In the genomic region with DNA sequence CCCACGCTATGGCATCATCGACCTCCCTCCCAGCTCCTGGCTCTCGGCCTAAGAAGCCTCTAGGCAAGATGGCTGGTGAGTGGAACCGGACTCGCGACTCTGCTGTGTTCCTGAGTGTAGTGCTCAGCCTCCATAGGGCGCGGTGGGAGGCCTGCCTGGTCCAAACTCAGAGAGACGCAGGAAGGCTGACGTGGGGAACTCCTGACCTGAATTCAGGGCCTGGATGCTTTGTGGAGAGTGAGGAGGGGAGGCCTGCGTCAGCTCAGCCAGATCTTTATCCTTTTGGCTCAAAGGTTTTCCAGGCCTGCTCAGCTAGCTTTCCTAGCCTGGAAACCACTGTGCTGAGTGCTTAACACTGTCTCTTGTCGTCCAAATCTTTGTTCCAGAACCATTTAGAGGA, we compare ENCODE assay signal across 1 cellular context.
TF ChIP-seq lines count a peak whose summit lies in the region.

No MANE protein-coding gene starts in this region.

TF ChIP-seq in H1, 55 proteins besides CTCF, POLR2A, EP300 and RAD21:
- TF ChIP-seq HDAC6 (IDR thresholded peaks at IDR 0.05; ENCODE audit: low read depth, low read length), result no peak
- TF ChIP-seq, protein P1, sequence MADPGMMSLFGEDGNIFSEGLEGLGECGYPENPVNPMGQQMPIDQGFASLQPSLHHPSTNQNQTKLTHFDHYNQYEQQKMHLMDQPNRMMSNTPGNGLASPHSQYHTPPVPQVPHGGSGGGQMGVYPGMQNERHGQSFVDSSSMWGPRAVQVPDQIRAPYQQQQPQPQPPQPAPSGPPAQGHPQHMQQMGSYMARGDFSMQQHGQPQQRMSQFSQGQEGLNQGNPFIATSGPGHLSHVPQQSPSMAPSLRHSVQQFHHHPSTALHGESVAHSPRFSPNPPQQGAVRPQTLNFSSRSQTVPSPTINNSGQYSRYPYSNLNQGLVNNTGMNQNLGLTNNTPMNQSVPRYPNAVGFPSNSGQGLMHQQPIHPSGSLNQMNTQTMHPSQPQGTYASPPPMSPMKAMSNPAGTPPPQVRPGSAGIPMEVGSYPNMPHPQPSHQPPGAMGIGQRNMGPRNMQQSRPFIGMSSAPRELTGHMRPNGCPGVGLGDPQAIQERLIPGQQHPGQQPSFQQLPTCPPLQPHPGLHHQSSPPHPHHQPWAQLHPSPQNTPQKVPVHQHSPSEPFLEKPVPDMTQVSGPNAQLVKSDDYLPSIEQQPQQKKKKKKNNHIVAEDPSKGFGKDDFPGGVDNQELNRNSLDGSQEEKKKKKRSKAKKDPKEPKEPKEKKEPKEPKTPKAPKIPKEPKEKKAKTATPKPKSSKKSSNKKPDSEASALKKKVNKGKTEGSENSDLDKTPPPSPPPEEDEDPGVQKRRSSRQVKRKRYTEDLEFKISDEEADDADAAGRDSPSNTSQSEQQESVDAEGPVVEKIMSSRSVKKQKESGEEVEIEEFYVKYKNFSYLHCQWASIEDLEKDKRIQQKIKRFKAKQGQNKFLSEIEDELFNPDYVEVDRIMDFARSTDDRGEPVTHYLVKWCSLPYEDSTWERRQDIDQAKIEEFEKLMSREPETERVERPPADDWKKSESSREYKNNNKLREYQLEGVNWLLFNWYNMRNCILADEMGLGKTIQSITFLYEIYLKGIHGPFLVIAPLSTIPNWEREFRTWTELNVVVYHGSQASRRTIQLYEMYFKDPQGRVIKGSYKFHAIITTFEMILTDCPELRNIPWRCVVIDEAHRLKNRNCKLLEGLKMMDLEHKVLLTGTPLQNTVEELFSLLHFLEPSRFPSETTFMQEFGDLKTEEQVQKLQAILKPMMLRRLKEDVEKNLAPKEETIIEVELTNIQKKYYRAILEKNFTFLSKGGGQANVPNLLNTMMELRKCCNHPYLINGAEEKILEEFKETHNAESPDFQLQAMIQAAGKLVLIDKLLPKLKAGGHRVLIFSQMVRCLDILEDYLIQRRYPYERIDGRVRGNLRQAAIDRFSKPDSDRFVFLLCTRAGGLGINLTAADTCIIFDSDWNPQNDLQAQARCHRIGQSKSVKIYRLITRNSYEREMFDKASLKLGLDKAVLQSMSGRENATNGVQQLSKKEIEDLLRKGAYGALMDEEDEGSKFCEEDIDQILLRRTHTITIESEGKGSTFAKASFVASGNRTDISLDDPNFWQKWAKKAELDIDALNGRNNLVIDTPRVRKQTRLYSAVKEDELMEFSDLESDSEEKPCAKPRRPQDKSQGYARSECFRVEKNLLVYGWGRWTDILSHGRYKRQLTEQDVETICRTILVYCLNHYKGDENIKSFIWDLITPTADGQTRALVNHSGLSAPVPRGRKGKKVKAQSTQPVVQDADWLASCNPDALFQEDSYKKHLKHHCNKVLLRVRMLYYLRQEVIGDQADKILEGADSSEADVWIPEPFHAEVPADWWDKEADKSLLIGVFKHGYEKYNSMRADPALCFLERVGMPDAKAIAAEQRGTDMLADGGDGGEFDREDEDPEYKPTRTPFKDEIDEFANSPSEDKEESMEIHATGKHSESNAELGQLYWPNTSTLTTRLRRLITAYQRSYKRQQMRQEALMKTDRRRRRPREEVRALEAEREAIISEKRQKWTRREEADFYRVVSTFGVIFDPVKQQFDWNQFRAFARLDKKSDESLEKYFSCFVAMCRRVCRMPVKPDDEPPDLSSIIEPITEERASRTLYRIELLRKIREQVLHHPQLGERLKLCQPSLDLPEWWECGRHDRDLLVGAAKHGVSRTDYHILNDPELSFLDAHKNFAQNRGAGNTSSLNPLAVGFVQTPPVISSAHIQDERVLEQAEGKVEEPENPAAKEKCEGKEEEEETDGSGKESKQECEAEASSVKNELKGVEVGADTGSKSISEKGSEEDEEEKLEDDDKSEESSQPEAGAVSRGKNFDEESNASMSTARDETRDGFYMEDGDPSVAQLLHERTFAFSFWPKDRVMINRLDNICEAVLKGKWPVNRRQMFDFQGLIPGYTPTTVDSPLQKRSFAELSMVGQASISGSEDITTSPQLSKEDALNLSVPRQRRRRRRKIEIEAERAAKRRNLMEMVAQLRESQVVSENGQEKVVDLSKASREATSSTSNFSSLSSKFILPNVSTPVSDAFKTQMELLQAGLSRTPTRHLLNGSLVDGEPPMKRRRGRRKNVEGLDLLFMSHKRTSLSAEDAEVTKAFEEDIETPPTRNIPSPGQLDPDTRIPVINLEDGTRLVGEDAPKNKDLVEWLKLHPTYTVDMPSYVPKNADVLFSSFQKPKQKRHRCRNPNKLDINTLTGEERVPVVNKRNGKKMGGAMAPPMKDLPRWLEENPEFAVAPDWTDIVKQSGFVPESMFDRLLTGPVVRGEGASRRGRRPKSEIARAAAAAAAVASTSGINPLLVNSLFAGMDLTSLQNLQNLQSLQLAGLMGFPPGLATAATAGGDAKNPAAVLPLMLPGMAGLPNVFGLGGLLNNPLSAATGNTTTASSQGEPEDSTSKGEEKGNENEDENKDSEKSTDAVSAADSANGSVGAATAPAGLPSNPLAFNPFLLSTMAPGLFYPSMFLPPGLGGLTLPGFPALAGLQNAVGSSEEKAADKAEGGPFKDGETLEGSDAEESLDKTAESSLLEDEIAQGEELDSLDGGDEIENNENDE (IDR thresholded peaks at IDR 0.05; ENCODE audit: insufficient replicate concordance, low read length), result no peak
- TF ChIP-seq SIX5 (IDR thresholded peaks at IDR 0.05; ENCODE audit: low read depth, low read length), result no peak
